In genomic region chr4:130747842-130748241, GRCh38 we compare ENCODE assay signal across 10 cellular contexts.
DNase-seq lines count a peak whose midpoint lies in the region; TF ChIP-seq lines count a peak whose summit lies in the region.
"Had no signal": no experiment of that assay in that cellular context is flagged by ENCODE, and none has a peak within 500 bp of the region (broad histone marks: within the 10 kb centered on the region; RNA-seq: fewer than 3 reads in every experiment).

No MANE protein-coding gene starts in this region.

- H3K27me3 ChIP-seq in ovary, result no peaks in the 10 kb centered on the region
- H3K27me3 ChIP-seq: heart left ventricle, SJCRH30 had no signal

- in situ Hi-C loops in SK-MEL-5 (cut with HindIII; ENCODE audit: low pct_unique_long_range_greater_than_20kb, low sequenced_read_pairs), result no loop called here

- H3K9me3 Mint-ChIP-seq in HFFc6, result no peaks in the 10 kb centered on the region

- TF ChIP-seq CTCF in HFFc6 (IDR thresholded peaks at IDR 0.05) (peak; percentile 69), ovary (IDR thresholded peaks at IDR 0.05) (no peak), GM10248 (IDR thresholded peaks at IDR 0.05; ENCODE audit: control extremely low read depth, extremely low read depth, low read depth, missing control alignments) (no peak)

- POLR2A ChIA-PET in GM10248 (lab: Yijun Ruan, JAX), result no interaction called here

- WGBS in ovary, 3 donors, result 6 to 14% (median 9%) methylated on average over 1 of the region's 1 CpG

- H3K4me1 ChIP-seq in ovary (ENCODE audit: insufficient read depth), result no peaks in the 10 kb centered on the region
- H3K4me1 ChIP-seq: heart left ventricle, SJCRH30 had no signal

- H3K27ac ChIP-seq in ovary, result no peak overlapping the region
- H3K27ac ChIP-seq: heart left ventricle, SJCRH30 had no signal

- intact Hi-C loops in ovary (cut with DNase I), result no loop called here

- H3K27ac Mint-ChIP-seq in HFFc6, result no peak overlapping the region

- no peak overlapping the region for H3K4me3 Mint-ChIP-seq in HFFc6

- DNase-seq in DMS53 (lab: John Stamatoyannopoulos, UW), result peak; percentile 37
- DNase-seq in HFFc6, result no peak
- peak; percentile 36 for DNase-seq in SK-MEL-5 (ENCODE audit: low read depth, low spot score)
- peak; percentile 8 for DNase-seq in iPS-NIHi11 (ENCODE audit: low spot score)
- DNase-seq in ovary, result no peak
- DNase-seq in GM10248 (ENCODE audit: extremely low spot score), result no peak
- no peak for DNase-seq in T-helper 2 cell
- DNase-seq: heart left ventricle; SJCRH30; stimulated activated CD4-positive, alpha-beta T cell treated with anti-CD3 and anti-CD28 coated beads, Interleukin-15, amount 100 ng/mL, for 24 hours had no signal

- H3K27me3 Mint-ChIP-seq in HFFc6 (ENCODE audit: insufficient read depth), result no peaks in the 10 kb centered on the region

- no peak for TF ChIP-seq POLR2A in ovary (IDR thresholded peaks at IDR 0.05)

- CTCF ChIA-PET in GM10248 (lab: Yijun Ruan, JAX), result no interaction called here

- no peaks in the 10 kb centered on the region for H3K9me3 ChIP-seq in ovary
- H3K9me3 ChIP-seq: SJCRH30 had no signal

- H3K4me1 Mint-ChIP-seq in HFFc6 (ENCODE audit: low read depth), result no peaks in the 10 kb centered on the region

- H3K4me3 ChIP-seq in ovary, result no peak overlapping the region
- H3K4me3 ChIP-seq: heart left ventricle, SJCRH30 had no signal

- TF ChIP-seq EP300 in ovary (IDR thresholded peaks at IDR 0.05), result no peak

- no peaks in the 10 kb centered on the region for H3K36me3 ChIP-seq in ovary
- H3K36me3 ChIP-seq: heart left ventricle, SJCRH30 had no signal

- no peaks in the 10 kb centered on the region for H3K36me3 Mint-ChIP-seq in HFFc6 (ENCODE audit: low read depth)

Comparison
In these comparisons a context has a peak if more than half of its experiments do, and no peak if none do; other contexts are left out.
1. DNase-seq: peak in DMS53 (single experiment), SK-MEL-5 (single experiment) and iPS-NIHi11 (single experiment); none in HFFc6 (single experiment), ovary (0 of 5), GM10248 (single experiment) and T-helper 2 cell (0 of 5).